In the genomic region with DNA sequence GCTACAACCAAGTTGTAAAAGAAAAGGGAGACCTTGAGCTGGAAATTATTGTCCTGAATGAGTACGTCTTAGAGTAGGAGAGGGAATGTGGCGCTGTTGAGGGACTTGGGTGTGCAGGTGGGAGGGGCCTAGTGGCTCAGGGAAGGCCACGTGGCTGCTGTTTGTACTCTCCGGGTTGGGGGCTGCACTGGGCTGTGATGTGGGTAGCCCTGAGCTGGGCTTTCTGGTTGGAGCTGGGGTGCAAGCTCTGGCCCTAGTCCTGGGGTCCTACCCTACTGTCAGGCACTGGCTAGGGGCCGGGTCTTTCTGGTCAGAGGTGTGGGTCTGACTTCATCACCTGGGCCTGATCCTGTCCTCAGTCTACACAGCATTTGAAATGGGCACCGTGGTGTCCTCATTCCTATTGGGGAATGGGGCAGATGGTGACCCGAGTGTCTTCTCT, we compare ENCODE assay signal across 22 cellular contexts. TPM values are rescaled to one million over a fixed set of nuclear protein-coding genes. Genes with fewer than 3 reads are reported as not detected.
DNase-seq lines count a peak whose midpoint lies in the region; ATAC-seq, FAIRE-seq and TF ChIP-seq lines count a peak whose summit lies in the region.
"Had no signal": no experiment of that assay in that cellular context is flagged by ENCODE, and none has a peak within 500 bp of the region (broad histone marks: within the 10 kb centered on the region; RNA-seq: fewer than 3 reads in every experiment).

No MANE protein-coding gene starts in this region.

- FAIRE-seq in HepG2 (lab: Jason Lieb, UNC), result no peak
- FAIRE-seq: A204.1, HTR-8/SVneo had no signal

- no peak for TF ChIP-seq RAD21 in HepG2 (CRISPR knock-in tag; IDR thresholded peaks at IDR 0.05)

- TF ChIP-seq POLR2A in HepG2 (IDR thresholded peaks at IDR 0.05; ENCODE audit: insufficient read depth in 1 of 2, low read depth in 2 of 2, low read length in 2 of 2), result no peak

- BruUV-seq in HepG2 (replicated peaks; lab: Mats Ljungman, UMichigan), result no TSS peak
- no TSS peak for BruUV-seq in Calu3 (replicated peaks; lab: Mats Ljungman, UMichigan)

- no peaks in the 10 kb centered on the region for H3K27me3 ChIP-seq in HepG2 (ENCODE audit: control insufficient read depth in 1 of 2, insufficient read depth in 2 of 2, low read length in 2 of 2)

- H3K27ac ChIP-seq in HepG2 (ENCODE audit: extremely low read length, insufficient read depth, low read length), result no peak overlapping the region
- H3K27ac ChIP-seq: C4-2B had no signal

- H3K27me3 Mint-ChIP-seq in WTC11 (ENCODE audit: low read depth) (no peaks in the 10 kb centered on the region), Calu3 (ENCODE audit: unreplicated experiment) (no peaks in the 10 kb centered on the region)
- H3K27me3 Mint-ChIP-seq: CD4-positive, alpha-beta T cell; IgD-negative memory B cell had no signal

- DNase-seq in HEK293T (ENCODE audit: extremely low spot score), result peak; percentile 2
- no peak for DNase-seq in WTC11 (ENCODE audit: low spot score)
- no peak for DNase-seq in HepG2 (ENCODE audit: low spot score)
- DNase-seq in posterior vena cava (ENCODE audit: low spot score), result peak; percentile 52
- DNase-seq in Calu3, result no peak
- no peak for DNase-seq in GM10248 (ENCODE audit: extremely low spot score)
- DNase-seq in AG08395 (ENCODE audit: low spot score), result no peak
- DNase-seq in foreskin melanocyte, result no peak
- DNase-seq: ACHN; AML-193; Caco-2; CD4-positive, alpha-beta T cell; DMS153; DMS79; GDM1; HCEC 1CT; HFFc6; KBM-7 had no signal

- peaks cover 30 to 70% of the 10 kb centered on the region in 2 experiments for H3K36me3 ChIP-seq in HepG2 (replicated peaks in 1 of 2; ENCODE audit: control insufficient read depth in 1 of 2, insufficient read depth in 2 of 2, low read length in 2 of 2)

- 86% methylated on average over 4 of the region's 7 CpGs for WGBS in HepG2 (ENCODE audit: low lambda C conversion rate)

- CTCF ChIA-PET in HEK293T (lab: Yijun Ruan, JAX) (interaction anchor here (1.0 kb wide), 1 partner anchor 11 kb away, joined by 3 read pairs; no protein-coding TSS in a partner anchor), WTC11 (lab: Charles Lee) (interaction anchor here (0.7 to 2.2 kb wide), 4 partner anchors 10 to 124 kb away, joined by 3 to 11 read pairs (median 4); no protein-coding TSS in a partner anchor), HepG2 (lab: Yijun Ruan, JAX; ENCODE audit: low intra/inter-chr PET ratio, low total read pairs) (no interaction called here), Calu3 (lab: Charles Lee) (no interaction called here), GM10248 (lab: Yijun Ruan, JAX) (interaction anchor here (1.0 to 1.5 kb wide), 3 partner anchors 11 to 17 kb away, joined by 3 read pairs; no protein-coding TSS in a partner anchor)

- H3K27ac Mint-ChIP-seq in WTC11 (no peak overlapping the region), Calu3 (ENCODE audit: unreplicated experiment) (no peak overlapping the region)
- H3K27ac Mint-ChIP-seq: CD4-positive, alpha-beta T cell; HFFc6; IgD-negative memory B cell had no signal

- no peak overlapping the region for H3K9ac ChIP-seq in HepG2 (ENCODE audit: insufficient read depth, low read depth, low read length)

- in situ Hi-C loops in HepG2 (cut with HindIII; ENCODE audit: extremely low pct_ligation_motif_present, low pct_unique_long_range_greater_than_20kb), result no loop called here

- no peaks in the 10 kb centered on the region for H3K4me1 ChIP-seq in HepG2 (ENCODE audit: insufficient read depth, low read length)
- H3K4me1 ChIP-seq: Caco-2 had no signal

- no peak overlapping the region for H3K4me3 Mint-ChIP-seq in WTC11
- no peak overlapping the region for H3K4me3 Mint-ChIP-seq in Calu3 (ENCODE audit: low read depth, unreplicated experiment)
- H3K4me3 Mint-ChIP-seq: CD4-positive, alpha-beta T cell; HFFc6; IgD-negative memory B cell had no signal

- H3K4me3 ChIP-seq in HepG2 (replicated peaks in 1 of 3; ENCODE audit: insufficient read depth in 1 of 3, low read depth in 2 of 3, low read length in 3 of 3), result no peak overlapping the region

- ATAC-seq in WTC11 (peak; percentile 59), HepG2 (no peak)

- H3K4me1 Mint-ChIP-seq in WTC11 (no peaks in the 10 kb centered on the region), Calu3 (ENCODE audit: low read depth, unreplicated experiment) (no peaks in the 10 kb centered on the region)
- H3K4me1 Mint-ChIP-seq: IgD-negative memory B cell had no signal

- no peak overlapping the region for H3K4me2 ChIP-seq in HepG2 (ENCODE audit: low read depth, low read length)

- POLR2A ChIA-PET in HEK293T (lab: Yijun Ruan, JAX) (interaction anchor here (1.1 to 1.3 kb wide), 2 partner anchors 66 to 204 kb away, joined by 3 read pairs; a partner anchor contains a TSS), WTC11 (lab: Charles Lee) (no interaction called here), HepG2 (lab: Yijun Ruan, JAX) (interaction anchor here (0.5 kb wide), 1 partner anchor 198 kb away, joined by 3 read pairs; no protein-coding TSS in a partner anchor), GM10248 (lab: Yijun Ruan, JAX) (no interaction called here)

- no peak overlapping the region for H2AFZ ChIP-seq in HepG2 (ENCODE audit: low read length)

- TF ChIP-seq EP300 in HepG2 (IDR thresholded peaks at IDR 0.05; ENCODE audit: low read depth in 2 of 2, low read length in 2 of 2), result no peak
- TF ChIP-seq EP300 in HepG2 (CRISPR knock-in tag; IDR thresholded peaks at IDR 0.05; ENCODE audit: borderline replicate concordance), result no peak

- H3K9me3 Mint-ChIP-seq in WTC11, result no peaks in the 10 kb centered on the region
- no peaks in the 10 kb centered on the region for H3K9me3 Mint-ChIP-seq in Calu3 (ENCODE audit: low read depth, unreplicated experiment)
- H3K9me3 Mint-ChIP-seq: CD4-positive, alpha-beta T cell; HFFc6; IgD-negative memory B cell had no signal

- no peaks in the 10 kb centered on the region for H4K20me1 ChIP-seq in HepG2 (ENCODE audit: insufficient read depth, low read length)

- H3K36me3 Mint-ChIP-seq in WTC11 (peaks cover 50% of the 10 kb centered on the region), Calu3 (ENCODE audit: insufficient read depth, unreplicated experiment) (peaks cover 5% of the 10 kb centered on the region)

- intact Hi-C loops in HepG2 (cut with micrococcal nuclease; ENCODE audit: unreplicated experiment), result no loop called here
- intact Hi-C loops in posterior vena cava (cut with DNase I), result no loop called here
- intact Hi-C loops in Calu3 (cut with micrococcal nuclease; ENCODE audit: unreplicated experiment), result no loop called here

- no peak for TF ChIP-seq CTCF in WTC11 (IDR thresholded peaks at IDR 0.05)
- TF ChIP-seq CTCF in HepG2 (CRISPR knock-in tag; IDR thresholded peaks at IDR 0.05), result no peak
- TF ChIP-seq CTCF in Calu3 (IDR thresholded peaks at IDR 0.05; ENCODE audit: unreplicated experiment), result no peak
- TF ChIP-seq CTCF in GM10248 (IDR thresholded peaks at IDR 0.05; ENCODE audit: control extremely low read depth, extremely low read depth, low read depth, missing control alignments), result no peak

- no peaks in the 10 kb centered on the region for H3K9me3 ChIP-seq in HepG2 (ENCODE audit: low read length)
- H3K9me3 ChIP-seq: Caco-2 had no signal

- H3K79me2 ChIP-seq in HepG2 (ENCODE audit: insufficient read depth, low read length), result no peaks in the 10 kb centered on the region

RNA-seq across cellular contexts. Expression of a gene that starts 19.1 kb away (rescaled TPM):
- total RNA-seq in WTC11 (2021), result 19.0 to 19.7 TPM (median 19.3 TPM) in 3 replicates
- total RNA-seq in HepG2 (2016; rRNA removed; fragmentation: Illumina TruSeq; extraction: Trizol), result 28.8 and 41.1 TPM in 2 replicates
- total RNA-seq in HepG2 (2016; cell fraction: cytosol; rRNA removed; fragmentation: Illumina TruSeq; extraction: Trizol; ENCODE audit: low read depth), result 7.4 and 7.9 TPM in 2 replicates
- 29.6 and 39.3 TPM in 2 replicates for total RNA-seq in HepG2 (2016; cell fraction: insoluble cytoplasmic fraction; rRNA removed; fragmentation: Illumina TruSeq; extraction: Trizol)
- 17.1 and 18.6 TPM in 2 replicates for total RNA-seq in HepG2 (2016; cell fraction: membrane; rRNA removed; fragmentation: Illumina TruSeq; extraction: Trizol)
- total RNA-seq in HepG2 (2016; cell fraction: nucleus; rRNA removed; fragmentation: Illumina TruSeq; extraction: Trizol), result 14.9 and 16.3 TPM in 2 replicates
- 10.6 and 14.7 TPM in 2 replicates for polyA plus RNA-seq in HepG2 (2011; rRNA removed)
- polyA plus RNA-seq in HepG2 (2011; cell fraction: cytosol; rRNA removed), result 10.5 TPM in 2 replicates
- 7.6 and 8.6 TPM in 2 replicates for polyA plus RNA-seq in HepG2 (2011; cell fraction: nucleus; rRNA removed)
- polyA plus RNA-seq in HepG2 (2012), result 9.6 and 10.9 TPM in 2 replicates
- 3.1 and 3.9 TPM in 2 replicates for polyA plus RNA-seq in HepG2 (2016; cell fraction: cytosol; fragmentation: Illumina TruSeq; extraction: Trizol; ENCODE audit: low read depth)
- 33.8 and 35.3 TPM in 2 replicates for polyA plus RNA-seq in HepG2 (2016; cell fraction: insoluble cytoplasmic fraction; fragmentation: Illumina TruSeq; extraction: Trizol; ENCODE audit: low read depth)
- polyA plus RNA-seq in HepG2 (2016; cell fraction: membrane; fragmentation: Illumina TruSeq; extraction: Trizol; ENCODE audit: low read depth), result 10.7 and 11.7 TPM in 2 replicates
- 21.8 and 23.3 TPM in 2 replicates for polyA plus RNA-seq in HepG2 (2016; cell fraction: nucleus; fragmentation: Illumina TruSeq; extraction: Trizol; ENCODE audit: insufficient read depth, low read depth)
- polyA minus RNA-seq in HepG2 (2011; rRNA and poly(A)+ RNA removed; ENCODE audit: low replicate concordance), result 26.2 and 106 TPM in 2 replicates
- 14.9 and 17.1 TPM in 2 replicates for polyA minus RNA-seq in HepG2 (2011; cell fraction: cytosol; rRNA and poly(A)+ RNA removed)
- 5.7 and 7.5 TPM in 2 replicates for polyA minus RNA-seq in HepG2 (2011; cell fraction: nucleus; rRNA and poly(A)+ RNA removed)
- 10 to 100 TPM; 14.6 to 15.5 TPM for total RNA-seq in posterior vena cava
- 23.9 and 24.8 TPM in 2 replicates for total RNA-seq in Calu3 (2022)

RNA-seq across cellular contexts. Expression of a gene that starts 29.6 kb away (rescaled TPM):
- 29.3 to 31.9 TPM (median 29.9 TPM) in 3 replicates for total RNA-seq in WTC11 (2021)
- 28.3 and 31.3 TPM in 2 replicates for total RNA-seq in HepG2 (2016; rRNA removed; fragmentation: Illumina TruSeq; extraction: Trizol)
- total RNA-seq in HepG2 (2016; cell fraction: cytosol; rRNA removed; fragmentation: Illumina TruSeq; extraction: Trizol; ENCODE audit: low read depth), result 6.8 and 10.0 TPM in 2 replicates
- total RNA-seq in HepG2 (2016; cell fraction: insoluble cytoplasmic fraction; rRNA removed; fragmentation: Illumina TruSeq; extraction: Trizol), result 28.2 and 33.5 TPM in 2 replicates
- 17.0 and 17.8 TPM in 2 replicates for total RNA-seq in HepG2 (2016; cell fraction: membrane; rRNA removed; fragmentation: Illumina TruSeq; extraction: Trizol)
- 32.1 and 38.6 TPM in 2 replicates for total RNA-seq in HepG2 (2016; cell fraction: nucleus; rRNA removed; fragmentation: Illumina TruSeq; extraction: Trizol)
- 9.8 and 10.0 TPM in 2 replicates for polyA plus RNA-seq in HepG2 (2011; rRNA removed)
- polyA plus RNA-seq in HepG2 (2011; cell fraction: cytosol; rRNA removed), result 3.3 and 3.7 TPM in 2 replicates
- polyA plus RNA-seq in HepG2 (2011; cell fraction: nucleus; rRNA removed), result 69.5 and 91.8 TPM in 2 replicates
- polyA plus RNA-seq in HepG2 (2012), result 12.4 and 16.5 TPM in 2 replicates
- 5.0 TPM in 2 replicates for polyA plus RNA-seq in HepG2 (2016; cell fraction: cytosol; fragmentation: Illumina TruSeq; extraction: Trizol; ENCODE audit: low read depth)
- 23.7 and 26.7 TPM in 2 replicates for polyA plus RNA-seq in HepG2 (2016; cell fraction: insoluble cytoplasmic fraction; fragmentation: Illumina TruSeq; extraction: Trizol; ENCODE audit: low read depth)
- 7.9 and 9.5 TPM in 2 replicates for polyA plus RNA-seq in HepG2 (2016; cell fraction: membrane; fragmentation: Illumina TruSeq; extraction: Trizol; ENCODE audit: low read depth)
- polyA plus RNA-seq in HepG2 (2016; cell fraction: nucleus; fragmentation: Illumina TruSeq; extraction: Trizol; ENCODE audit: insufficient read depth, low read depth), result 69.2 and 78.2 TPM in 2 replicates
- 4.7 and 19.7 TPM in 2 replicates for polyA minus RNA-seq in HepG2 (2011; rRNA and poly(A)+ RNA removed; ENCODE audit: low replicate concordance)
- polyA minus RNA-seq in HepG2 (2011; cell fraction: cytosol; rRNA and poly(A)+ RNA removed), result 3.1 and 3.5 TPM in 2 replicates
- 13.1 and 15.3 TPM in 2 replicates for polyA minus RNA-seq in HepG2 (2011; cell fraction: nucleus; rRNA and poly(A)+ RNA removed)
- total RNA-seq in posterior vena cava, result 10 to 100 TPM; 17.5 to 19.8 TPM
- total RNA-seq in Calu3 (2022), result 24.6 and 33.6 TPM in 2 replicates

Comparison
In these comparisons a context has a peak if more than half of its experiments do, and no peak if none do; other contexts are left out.
1. DNase-seq: peak in HEK293T (single experiment) and posterior vena cava (single experiment); none in WTC11 (single experiment), HepG2 (single experiment), Calu3 (single experiment), GM10248 (single experiment), AG08395 (single experiment) and foreskin melanocyte (single experiment).
2. CTCF ChIA-PET loops: an anchor here in HEK293T (1.0 kb wide), WTC11 (0.7 to 2.2 kb wide) and GM10248 (1.0 to 1.5 kb wide); none called in HepG2 and Calu3.
3. POLR2A ChIA-PET loops: an anchor here in HEK293T (1.1 to 1.3 kb wide) and HepG2 (0.5 kb wide); none called in WTC11 and GM10248.